34 cellular contexts compared by ENCODE assay signal in genomic region chr7:72343991-72344390, GRCh38.
"Had no signal": no experiment of that assay in that cellular context is flagged by ENCODE, and none has a peak within 500 bp of the region (broad histone marks: within the 10 kb centered on the region; RNA-seq: fewer than 3 reads in every experiment).

No MANE protein-coding gene starts in this region.

- H3K27me3 Mint-ChIP-seq: activated CD8-positive, alpha-beta memory T cell treated with anti-CD3 and anti-CD28 coated beads, Interleukin-2, amount 10 ng/mL, durations not matched to agents 7 days and 5 days had no signal

- H3K27ac Mint-ChIP-seq: activated CD4-positive, alpha-beta T cell treated with anti-CD3 and anti-CD28 coated beads for 36 hours; activated CD8-positive, alpha-beta memory T cell treated with anti-CD3 and anti-CD28 coated beads, Interleukin-2, amount 10 ng/mL, durations not matched to agents 7 days and 5 days; activated CD8-positive, alpha-beta T cell treated with anti-CD3 and anti-CD28 coated beads, Interleukin-2, amount 10 ng/mL, durations not matched to agents 7 days and 5 days; activated naive CD8-positive, alpha-beta T cell treated with anti-CD3 and anti-CD28 coated beads for 36 hours; brain; nephron; progenitor cell of endocrine pancreas; stimulated activated effector memory CD8-positive, alpha-beta T cell treated with anti-CD3 and anti-CD28 coated beads, Interleukin-12 subunit alpha, Interleukin-12 subunit beta, amount 100 ng/mL, for 72 hours; T-helper 2 cell treated with Interferon-gamma antibody and Interleukin-4, amounts not matched to agents 5 μg/mL and 100 μg/mL, for 36 hours had no signal

- H3K9me3 Mint-ChIP-seq: T-helper 2 cell treated with Interferon-gamma antibody and Interleukin-4, amounts not matched to agents 5 μg/mL and 100 μg/mL, for 36 hours had no signal

- H3K4me1 ChIP-seq: ascending aorta, gastroesophageal sphincter, sigmoid colon, thyroid gland, upper lobe of left lung, vagina had no signal

- H3K9me3 ChIP-seq: ascending aorta, gastroesophageal sphincter, ovary, thyroid gland, upper lobe of left lung, vagina had no signal

- H3K4me3 Mint-ChIP-seq: activated CD4-positive, alpha-beta T cell treated with anti-CD3 and anti-CD28 coated beads for 36 hours; activated CD8-positive, alpha-beta memory T cell treated with anti-CD3 and anti-CD28 coated beads, Interleukin-2, amount 10 ng/mL, durations not matched to agents 7 days and 5 days; activated CD8-positive, alpha-beta T cell treated with anti-CD3 and anti-CD28 coated beads, Interleukin-2, amount 10 ng/mL, durations not matched to agents 7 days and 5 days; activated naive CD8-positive, alpha-beta T cell treated with anti-CD3 and anti-CD28 coated beads for 36 hours; brain; nephron; stimulated activated effector memory CD8-positive, alpha-beta T cell treated with anti-CD3 and anti-CD28 coated beads, Interleukin-12 subunit alpha, Interleukin-12 subunit beta, amount 100 ng/mL, for 72 hours; stimulated activated naive CD8-positive, alpha-beta T cell treated with anti-CD3 and anti-CD28 coated beads, Interleukin-15, amount 100 ng/mL, for 72 hours; T-helper 2 cell treated with Interferon-gamma antibody and Interleukin-4, amounts not matched to agents 5 μg/mL and 100 μg/mL, for 36 hours had no signal

- H3K36me3 ChIP-seq: ascending aorta, cardiac muscle cell, gastroesophageal sphincter, ovary, sigmoid colon, thyroid gland, upper lobe of left lung, vagina had no signal

- DNase-seq: activated CD4-positive, alpha-beta T cell treated with anti-CD3 and anti-CD28 coated beads for 36 hours; activated CD4-positive, CD25-positive, alpha-beta regulatory T cell; activated CD8-positive, alpha-beta memory T cell treated with anti-CD3 and anti-CD28 coated beads, Interleukin-2, amount 10 ng/mL, durations not matched to agents 7 days and 5 days; activated CD8-positive, alpha-beta T cell treated with anti-CD3 and anti-CD28 coated beads, Interleukin-2, amount 10 ng/mL, durations not matched to agents 7 days and 5 days; activated effector memory CD4-positive, alpha-beta T cell treated with Interleukin-2 at 50 U/mL for 16 hours; activated naive CD4-positive, alpha-beta T cell treated with Interleukin-2 at 50 U/mL for 16 hours; activated naive CD8-positive, alpha-beta T cell treated with anti-CD3 and anti-CD28 coated beads for 36 hours; activated T-cell treated with anti-CD3 and anti-CD28 coated beads for 4 hours; cerebellar nuclear complex; dorsolateral prefrontal cortex; effector memory CD4-positive, alpha-beta T cell; erythroblast; head of caudate nucleus; hypothalamus; left cardiac atrium; left ventricle myocardium superior; ovary; sigmoid colon; small intestine; stimulated activated CD4-positive, alpha-beta T cell treated with anti-CD3 and anti-CD28 coated beads, Interleukin-4, amount 100 ng/mL, for 24 hours; stimulated activated naive CD8-positive, alpha-beta T cell treated with anti-CD3 and anti-CD28 coated beads, Interleukin-15, amount 100 ng/mL, for 72 hours; T-helper 1 cell; thyroid gland; upper lobe of left lung had no signal

- H3K4me1 Mint-ChIP-seq: activated CD4-positive, alpha-beta T cell treated with anti-CD3 and anti-CD28 coated beads for 36 hours; activated CD8-positive, alpha-beta memory T cell treated with anti-CD3 and anti-CD28 coated beads, Interleukin-2, amount 10 ng/mL, durations not matched to agents 7 days and 5 days; activated naive CD8-positive, alpha-beta T cell treated with anti-CD3 and anti-CD28 coated beads for 36 hours; brain; nephron; stimulated activated effector memory CD8-positive, alpha-beta T cell treated with anti-CD3 and anti-CD28 coated beads, Interleukin-12 subunit alpha, Interleukin-12 subunit beta, amount 100 ng/mL, for 72 hours; stimulated activated naive CD8-positive, alpha-beta T cell treated with anti-CD3 and anti-CD28 coated beads, Interleukin-15, amount 100 ng/mL, for 72 hours had no signal

- H3K27ac ChIP-seq: ascending aorta, cardiac muscle cell, coronary artery, dorsolateral prefrontal cortex, gastroesophageal sphincter, ovary, sigmoid colon, thyroid gland, upper lobe of left lung, vagina had no signal

- H3K27me3 ChIP-seq: ascending aorta, cardiac muscle cell, ovary, sigmoid colon, thyroid gland, upper lobe of left lung, vagina had no signal

- H3K4me3 ChIP-seq: ascending aorta, cardiac muscle cell, coronary artery, dorsolateral prefrontal cortex, gastroesophageal sphincter, ovary, sigmoid colon, thyroid gland, upper lobe of left lung, vagina had no signal

- H3K36me3 Mint-ChIP-seq: activated CD8-positive, alpha-beta memory T cell treated with anti-CD3 and anti-CD28 coated beads, Interleukin-2, amount 10 ng/mL, durations not matched to agents 7 days and 5 days; activated naive CD8-positive, alpha-beta T cell treated with anti-CD3 and anti-CD28 coated beads for 36 hours; brain; stimulated activated effector memory CD8-positive, alpha-beta T cell treated with anti-CD3 and anti-CD28 coated beads, Interleukin-12 subunit alpha, Interleukin-12 subunit beta, amount 100 ng/mL, for 72 hours had no signal
